In the genomic region with DNA sequence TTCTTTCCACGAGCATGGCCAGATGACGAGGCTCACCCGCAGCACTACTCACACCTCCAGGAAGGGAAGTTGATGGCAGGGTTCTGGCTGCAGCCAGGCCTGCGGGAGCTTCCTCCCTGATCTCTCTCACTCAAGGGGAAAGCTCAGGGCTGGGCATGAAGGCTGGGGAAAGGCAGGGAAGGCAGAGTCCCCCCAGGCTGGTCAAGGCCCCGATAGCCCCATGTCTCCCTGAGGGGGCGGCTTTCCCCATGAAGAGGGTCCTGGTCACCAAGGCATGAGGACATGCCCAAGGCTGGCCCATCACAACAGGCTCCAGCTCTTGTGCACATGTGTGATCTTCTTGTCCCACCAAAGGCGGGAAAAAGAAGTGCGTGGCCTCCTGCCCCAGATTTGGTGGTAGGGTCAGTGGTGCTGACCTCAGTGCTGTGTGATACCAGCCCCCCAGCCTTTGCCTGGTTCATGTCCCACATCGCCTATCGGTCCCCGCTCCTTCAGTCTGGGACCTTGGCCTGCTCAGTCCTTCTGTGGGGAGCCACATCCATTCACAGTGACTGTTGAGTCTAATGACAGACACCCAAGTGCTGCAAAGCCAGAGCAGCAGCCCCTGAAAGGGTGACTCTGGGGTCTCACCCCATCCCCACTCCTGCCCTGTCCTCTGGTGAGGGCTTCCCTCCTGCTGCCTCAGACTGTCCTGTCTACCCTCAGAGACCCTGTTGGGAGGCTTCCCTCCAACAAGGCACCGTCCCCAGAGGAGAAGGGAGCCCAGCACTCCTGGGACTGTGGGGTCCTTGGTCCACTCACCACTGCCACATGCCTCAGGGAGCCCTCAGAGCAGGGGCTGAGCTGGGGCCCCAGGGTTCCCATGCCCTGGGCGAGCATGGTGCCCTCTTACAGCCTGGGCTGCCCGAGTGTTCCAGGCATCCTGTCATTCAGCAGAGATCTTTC, we compare ENCODE assay signal across 25 cellular contexts. TPM values are rescaled to one million over a fixed set of nuclear protein-coding genes. Genes with fewer than 3 reads are reported as not detected.
DNase-seq lines count a peak whose midpoint lies in the region; ATAC-seq and TF ChIP-seq lines count a peak whose summit lies in the region.
"Had no signal": no experiment of that assay in that cellular context is flagged by ENCODE, and none has a peak within 500 bp of the region (broad histone marks: within the 10 kb centered on the region; RNA-seq: fewer than 3 reads in every experiment).

No MANE protein-coding gene starts in this region.

- no peak overlapping the region for H3K9ac ChIP-seq in mesendoderm (ENCODE audit: low read length)

- H4K5ac ChIP-seq in mesendoderm (ENCODE audit: low read length): no peak overlapping the region

- no peaks in the 10 kb centered on the region for H3K36me3 Mint-ChIP-seq in activated T-helper 1 cell treated with anti-CD3 and anti-CD28 coated beads, Interleukin-12 subunit alpha, Interleukin-12 subunit beta, Interleukin-2, Interleukin-4 antibody, amounts not matched to agents 30 ng/mL and 10 ng/mL and 1 ng/mL, durations not matched to agents 14 hours and 24 hours and 36 hours (ENCODE audit: low read depth)
- H3K36me3 Mint-ChIP-seq: activated CD4-positive, alpha-beta memory T cell treated with anti-CD3 and anti-CD28 coated beads for 36 hours; activated naive CD4-positive, alpha-beta T cell treated with anti-CD3 and anti-CD28 coated beads, Interleukin-2, amount 50 U/mL, for 24 hours; CD4-positive, CD25-positive, alpha-beta regulatory T cell; naive thymus-derived CD8-positive, alpha-beta T cell had no signal

- peaks cover 0 to 8% (median 0%) of the 10 kb centered on the region in 12 donors for H3K4me1 ChIP-seq in heart left ventricle
- H3K4me1 ChIP-seq in right cardiac atrium (ENCODE audit: control insufficient read depth, insufficient read depth, low read length): no peaks in the 10 kb centered on the region
- peaks cover 7% of the 10 kb centered on the region for H3K4me1 ChIP-seq in Panc1 (ENCODE audit: control insufficient read depth, insufficient read depth, low read length)
- peaks cover 0 to 3% of the 10 kb centered on the region in 2 donors for H3K4me1 ChIP-seq in left lung
- no peaks in the 10 kb centered on the region for H3K4me1 ChIP-seq in aorta (ENCODE audit: control insufficient read depth in 1 of 2, insufficient read depth in 2 of 2, low read length in 2 of 2)
- peaks cover 3% of the 10 kb centered on the region for H3K4me1 ChIP-seq in mesendoderm (ENCODE audit: control insufficient read depth, low read depth, low read length)

- H3K79me2 ChIP-seq in mesendoderm (ENCODE audit: control insufficient read depth, insufficient read depth, low read length): no peaks in the 10 kb centered on the region

- TF ChIP-seq POLR2A in heart left ventricle (IDR thresholded peaks at IDR 0.05): no peak

- no peak overlapping the region for H3K18ac ChIP-seq in mesendoderm (ENCODE audit: low read length)

- BruUV-seq in Panc1 (replicated peaks; lab: Mats Ljungman, UMichigan): no TSS peak

- H3K4me1 Mint-ChIP-seq in activated T-helper 1 cell treated with anti-CD3 and anti-CD28 coated beads, Interleukin-12 subunit alpha, Interleukin-12 subunit beta, Interleukin-2, Interleukin-4 antibody, amounts not matched to agents 30 ng/mL and 10 ng/mL and 1 ng/mL, durations not matched to agents 14 hours and 24 hours and 36 hours (ENCODE audit: low read depth): peaks cover 6% of the 10 kb centered on the region

- H3K9me3 ChIP-seq in heart left ventricle (no peaks in the 10 kb centered on the region), right cardiac atrium (ENCODE audit: control insufficient read depth, low read length) (no peaks in the 10 kb centered on the region), Panc1 (ENCODE audit: control insufficient read depth, insufficient read depth, low read depth, low read length) (no peaks in the 10 kb centered on the region), left lung (no peaks in the 10 kb centered on the region), aorta (ENCODE audit: control insufficient read depth, low read length) (no peaks in the 10 kb centered on the region)
- H3K9me3 ChIP-seq: thyroid gland had no signal

- POLR2A ChIA-PET in Panc1 (lab: Charles Lee): no interaction called here

- no peak overlapping the region for H2BK5ac ChIP-seq in mesendoderm (ENCODE audit: low read length)

- no peak overlapping the region for H3K4me2 ChIP-seq in mesendoderm (ENCODE audit: low read length)

- H2AK5ac ChIP-seq in mesendoderm (ENCODE audit: low read length): no peak overlapping the region

- H3K27me3 ChIP-seq in heart left ventricle (no peaks in the 10 kb centered on the region), right cardiac atrium (ENCODE audit: control insufficient read depth, insufficient read depth) (no peaks in the 10 kb centered on the region), Panc1 (ENCODE audit: control insufficient read depth, insufficient read depth, low read length) (no peaks in the 10 kb centered on the region), left lung (no peaks in the 10 kb centered on the region), aorta (ENCODE audit: control insufficient read depth in 1 of 2, insufficient read depth in 2 of 2, low read length in 1 of 2) (no peaks in the 10 kb centered on the region), mesendoderm (ENCODE audit: insufficient read depth, low read length, poor library complexity) (no peaks in the 10 kb centered on the region)
- H3K27me3 ChIP-seq: thyroid gland had no signal

- intact Hi-C loops in heart left ventricle (cut with DNase I): loop anchor here in 9 of 10 donors (2.0 to 10.0 kb wide), 7 partner anchors 184 to 426 kb away; a partner anchor contains a TSS
- intact Hi-C loops in right cardiac atrium (cut with DNase I): loop anchor here (5.0 to 10.0 kb wide), 4 partner anchors 194 to 421 kb away; a partner anchor contains a TSS
- intact Hi-C loops in Panc1 (cut with micrococcal nuclease; ENCODE audit: unreplicated experiment): loop anchor here (5.0 kb wide), 1 partner anchor 421 kb away; no protein-coding TSS in a partner anchor
- intact Hi-C loops in left lung (cut with DNase I): loop anchor here (5.0 to 10.0 kb wide), 2 partner anchors 404 to 406 kb away; a partner anchor contains a TSS
- intact Hi-C loops in aorta (cut with DNase I): loop anchor here (5.0 to 10.0 kb wide), 3 partner anchors 401 to 426 kb away; a partner anchor contains a TSS
- intact Hi-C loops in activated T-helper 1 cell treated with anti-CD3 and anti-CD28 coated beads, Interleukin-12 subunit alpha, Interleukin-12 subunit beta, Interleukin-2, Interleukin-4 antibody, amounts not matched to agents 30 ng/mL and 10 ng/mL and 1 ng/mL, durations not matched to agents 14 hours and 24 hours and 36 hours (cut with micrococcal nuclease): no loop called here

- no peaks in the 10 kb centered on the region for H3K27me3 Mint-ChIP-seq in activated T-helper 1 cell treated with anti-CD3 and anti-CD28 coated beads, Interleukin-12 subunit alpha, Interleukin-12 subunit beta, Interleukin-2, Interleukin-4 antibody, amounts not matched to agents 30 ng/mL and 10 ng/mL and 1 ng/mL, durations not matched to agents 14 hours and 24 hours and 36 hours (ENCODE audit: insufficient read depth)
- H3K27me3 Mint-ChIP-seq: activated CD4-positive, alpha-beta memory T cell treated with anti-CD3 and anti-CD28 coated beads for 36 hours; activated naive CD4-positive, alpha-beta T cell treated with anti-CD3 and anti-CD28 coated beads, Interleukin-2, amount 50 U/mL, for 24 hours; CD4-positive, CD25-positive, alpha-beta regulatory T cell; naive thymus-derived CD8-positive, alpha-beta T cell; stimulated activated naive CD8-positive, alpha-beta T cell treated with anti-CD3 and anti-CD28 coated beads, Interleukin-15, Interleukin-2, amounts not matched to agents 100 ng/mL and 50 ng/mL, for 24 hours had no signal

- DNase-seq in heart left ventricle (peak in 3 of 5 donors; percentile 6 to 53 (median 10)), right cardiac atrium (no peak), Panc1 (ENCODE audit: low read depth, low spot score) (no peak), left lung (peak; percentile 23 to 37), aorta (peak; percentile 36 to 61), mesendoderm (no peak)
- DNase-seq in activated T-helper 1 cell treated with anti-CD3 and anti-CD28 coated beads, Interleukin-12 subunit alpha, Interleukin-12 subunit beta, Interleukin-2, Interleukin-4 antibody, amounts not matched to agents 30 ng/mL and 10 ng/mL and 1 ng/mL, durations not matched to agents 14 hours and 24 hours and 36 hours (ENCODE audit: low spot score): no peak
- DNase-seq: CD4-positive, CD25-positive, alpha-beta regulatory T cell; central memory CD4-positive, alpha-beta T cell; KG1; kidney glomerular epithelial cell; midbrain; NCI-H1417 treated with DMSO at 0.1 percent for 48 hours; OCI-M1; SHP77 treated with DMSO at 0.1 percent for 48 hours; T-helper 9 cell had no signal

- no peak overlapping the region for H3K27ac Mint-ChIP-seq in activated T-helper 1 cell treated with anti-CD3 and anti-CD28 coated beads, Interleukin-12 subunit alpha, Interleukin-12 subunit beta, Interleukin-2, Interleukin-4 antibody, amounts not matched to agents 30 ng/mL and 10 ng/mL and 1 ng/mL, durations not matched to agents 14 hours and 24 hours and 36 hours
- H3K27ac Mint-ChIP-seq: activated CD4-positive, alpha-beta memory T cell treated with anti-CD3 and anti-CD28 coated beads for 36 hours; activated naive CD4-positive, alpha-beta T cell treated with anti-CD3 and anti-CD28 coated beads, Interleukin-2, amount 50 U/mL, for 24 hours; CD4-positive, CD25-positive, alpha-beta regulatory T cell; stimulated activated naive CD8-positive, alpha-beta T cell treated with anti-CD3 and anti-CD28 coated beads, Interleukin-15, Interleukin-2, amounts not matched to agents 100 ng/mL and 50 ng/mL, for 24 hours had no signal

- no peaks in the 10 kb centered on the region for H3K79me1 ChIP-seq in mesendoderm (ENCODE audit: low read length)

- CTCF ChIA-PET in Panc1 (lab: Charles Lee): interaction anchor here (0.5 to 0.7 kb wide), 2 partner anchors 27 to 684 kb away, joined by 3 read pairs; no protein-coding TSS in a partner anchor

- no peak for TF ChIP-seq CTCF in heart left ventricle (IDR thresholded peaks at IDR 0.05)
- no peak for TF ChIP-seq CTCF in Panc1 (IDR thresholded peaks at IDR 0.05)
- no peak for TF ChIP-seq CTCF in left lung (IDR thresholded peaks at IDR 0.05)

- in situ Hi-C loops in Panc1 (cut with HindIII; ENCODE audit: low pct_unique_long_range_greater_than_20kb, low sequenced_read_pairs): no loop called here

- H3K36me3 ChIP-seq in heart left ventricle (peaks cover 0 to 1% (median 0%) of the 10 kb centered on the region in 9 donors), Panc1 (ENCODE audit: control insufficient read depth, insufficient read depth, low read length) (no peaks in the 10 kb centered on the region), left lung (no peaks in the 10 kb centered on the region), aorta (ENCODE audit: control insufficient read depth in 1 of 2, insufficient read depth in 2 of 2, low read length in 1 of 2) (no peaks in the 10 kb centered on the region), mesendoderm (ENCODE audit: control insufficient read depth, insufficient read depth, low read length) (no peaks in the 10 kb centered on the region)
- H3K36me3 ChIP-seq: thyroid gland had no signal

- no peak overlapping the region for H3K4me3 Mint-ChIP-seq in activated T-helper 1 cell treated with anti-CD3 and anti-CD28 coated beads, Interleukin-12 subunit alpha, Interleukin-12 subunit beta, Interleukin-2, Interleukin-4 antibody, amounts not matched to agents 30 ng/mL and 10 ng/mL and 1 ng/mL, durations not matched to agents 14 hours and 24 hours and 36 hours
- H3K4me3 Mint-ChIP-seq: activated CD4-positive, alpha-beta memory T cell treated with anti-CD3 and anti-CD28 coated beads for 36 hours; activated naive CD4-positive, alpha-beta T cell treated with anti-CD3 and anti-CD28 coated beads, Interleukin-2, amount 50 U/mL, for 24 hours; naive thymus-derived CD8-positive, alpha-beta T cell; stimulated activated naive CD8-positive, alpha-beta T cell treated with anti-CD3 and anti-CD28 coated beads, Interleukin-15, Interleukin-2, amounts not matched to agents 100 ng/mL and 50 ng/mL, for 24 hours had no signal

- no peak overlapping the region for H3K56ac ChIP-seq in mesendoderm (ENCODE audit: low read length)

- H3K4me3 ChIP-seq in heart left ventricle (no peak overlapping the region), right cardiac atrium (ENCODE audit: low read length) (no peak overlapping the region), Panc1 (ENCODE audit: low read depth in 2 of 2, low read length in 2 of 2) (no peak overlapping the region), left lung (no peak overlapping the region), aorta (ENCODE audit: low read length in 2 of 2) (no peak overlapping the region), mesendoderm (ENCODE audit: low read length) (no peak overlapping the region)
- H3K4me3 ChIP-seq: thyroid gland had no signal

- 92 to 97% (median 96%) methylated on average over 10 to 14 of the region's 14 CpGs for WGBS in heart left ventricle, 4 donors
- WGBS in right cardiac atrium: 94% methylated on average over 14 of the region's 14 CpGs
- 90 to 91% methylated on average over 13 to 14 of the region's 14 CpGs for WGBS in aorta, 2 donors
- WGBS in mesendoderm (ENCODE audit: extremely low coverage, insufficient coverage, low lambda C conversion rate): no CpG with 5 or more reads among the region's 14 CpGs

- H3K23ac ChIP-seq in mesendoderm (ENCODE audit: low read length): no peak overlapping the region

- H4K8ac ChIP-seq in mesendoderm (ENCODE audit: low read depth, low read length): no peak overlapping the region

- H3K9me3 Mint-ChIP-seq in activated T-helper 1 cell treated with anti-CD3 and anti-CD28 coated beads, Interleukin-12 subunit alpha, Interleukin-12 subunit beta, Interleukin-2, Interleukin-4 antibody, amounts not matched to agents 30 ng/mL and 10 ng/mL and 1 ng/mL, durations not matched to agents 14 hours and 24 hours and 36 hours: no peaks in the 10 kb centered on the region
- H3K9me3 Mint-ChIP-seq: activated CD4-positive, alpha-beta memory T cell treated with anti-CD3 and anti-CD28 coated beads for 36 hours; activated naive CD4-positive, alpha-beta T cell treated with anti-CD3 and anti-CD28 coated beads, Interleukin-2, amount 50 U/mL, for 24 hours; CD4-positive, CD25-positive, alpha-beta regulatory T cell; naive thymus-derived CD8-positive, alpha-beta T cell; stimulated activated naive CD8-positive, alpha-beta T cell treated with anti-CD3 and anti-CD28 coated beads, Interleukin-15, Interleukin-2, amounts not matched to agents 100 ng/mL and 50 ng/mL, for 24 hours had no signal

- no peak overlapping the region for H3K4ac ChIP-seq in mesendoderm (ENCODE audit: low read depth, low read length)

- H3K27ac ChIP-seq in heart left ventricle: no peak overlapping the region
- no peak overlapping the region for H3K27ac ChIP-seq in right cardiac atrium (ENCODE audit: low read length)
- H3K27ac ChIP-seq in Panc1 (ENCODE audit: low read length): peak overlapping the region; percentile 29; the same call in 1 of the 2 replicates
- H3K27ac ChIP-seq in left lung: no peak overlapping the region
- no peak overlapping the region for H3K27ac ChIP-seq in aorta (ENCODE audit: low read depth in 1 of 2, low read length in 2 of 2)
- no peak overlapping the region for H3K27ac ChIP-seq in mesendoderm (ENCODE audit: low read depth, low read length)
- H3K27ac ChIP-seq: thyroid gland had no signal

- no peak overlapping the region for H2BK120ac ChIP-seq in mesendoderm (ENCODE audit: low read depth, low read length)

- no peak overlapping the region for H2BK15ac ChIP-seq in mesendoderm (replicated peaks; ENCODE audit: low read depth)

- no peak for ATAC-seq in heart left ventricle
- ATAC-seq in right cardiac atrium: no peak
- no peak for ATAC-seq in Panc1
- ATAC-seq in left lung: no peak
- ATAC-seq in aorta (ENCODE audit: low FRiP score): no peak

RNA-seq across cellular contexts. Expression of a gene that starts 49.8 kb away (rescaled TPM):
- total RNA-seq in heart left ventricle: not detected
- not detected for polyA plus RNA-seq in heart left ventricle
- total RNA-seq in right cardiac atrium: not detected
- polyA plus RNA-seq in right cardiac atrium: not detected
- 7.3 TPM for total RNA-seq in Panc1 (2021; ENCODE audit: unreplicated experiment)
- 13.0 TPM for polyA plus RNA-seq in Panc1 (2012; ENCODE audit: insufficient read length)
- 10 to 100 TPM in 1 of 2 donors, 1 to 10 TPM in 1; 3.1 to 14.1 TPM for total RNA-seq in left lung
- total RNA-seq in aorta: not detected
- polyA plus RNA-seq in aorta: not detected
- not detected in 2 replicates for total RNA-seq in activated T-helper 1 cell treated with anti-CD3 and anti-CD28 coated beads, Interleukin-12 subunit alpha, Interleukin-12 subunit beta, Interleukin-2, Interleukin-4 antibody, amounts not matched to agents 30 ng/mL and 10 ng/mL and 1 ng/mL, durations not matched to agents 14 hours and 24 hours and 36 hours
- polyA plus RNA-seq in mesendoderm (2013, experiment 1 of 2): 0.03 TPM
- not detected for polyA plus RNA-seq in mesendoderm (2013, experiment 2 of 2)
- total RNA-seq: activated CD4-positive, alpha-beta memory T cell treated with anti-CD3 and anti-CD28 coated beads for 36 hours; CD4-positive, CD25-positive, alpha-beta regulatory T cell; dermis microvascular lymphatic vessel endothelial cell; glomerular endothelial cell; naive thymus-derived CD8-positive, alpha-beta T cell; NCI-H460; omental fat pad; thyroid gland had no signal
- polyA plus RNA-seq: CD4-positive, CD25-positive, alpha-beta regulatory T cell; naive thymus-derived CD8-positive, alpha-beta T cell had no signal

Comparison
In these comparisons a context has a peak if more than half of its experiments do, and no peak if none do; other contexts are left out.
1. DNase-seq: peak in heart left ventricle (3 of 5), left lung (2 of 2) and aorta (2 of 2); none in right cardiac atrium (0 of 3), Panc1 (single experiment), activated T-helper 1 cell treated with anti-CD3 and anti-CD28 coated beads, Interleukin-12 subunit alpha, Interleukin-12 subunit beta, Interleukin-2, Interleukin-4 antibody, amounts not matched to agents 30 ng/mL and 10 ng/mL and 1 ng/mL, durations not matched to agents 14 hours and 24 hours and 36 hours (single experiment) and mesendoderm (single experiment).